Comparison of ENCODE assay signal across 20 cellular contexts in the genomic region with DNA sequence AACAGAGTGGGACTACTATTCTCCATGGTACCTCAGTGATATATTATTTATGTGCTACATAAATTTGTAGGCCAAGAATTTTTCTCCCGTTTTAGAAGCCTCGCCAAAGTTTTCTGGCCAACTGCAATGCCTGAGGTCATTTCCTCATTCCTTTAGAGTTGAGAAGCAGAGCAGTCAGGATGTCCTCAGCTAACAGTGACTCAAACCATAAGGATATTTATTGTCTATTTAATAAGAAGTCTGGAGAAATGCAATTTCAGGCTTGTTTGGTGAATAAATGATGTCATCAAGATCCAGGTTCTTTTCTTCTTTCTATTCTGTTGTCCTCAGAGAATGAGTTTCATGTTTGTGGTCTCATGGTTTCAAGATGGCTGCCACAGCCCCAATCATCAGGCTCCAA.
DNase-seq lines count a peak whose midpoint lies in the region; ATAC-seq, FAIRE-seq and TF ChIP-seq lines count a peak whose summit lies in the region.
"Had no signal": no experiment of that assay in that cellular context is flagged by ENCODE, and none has a peak within 500 bp of the region (broad histone marks: within the 10 kb centered on the region; RNA-seq: fewer than 3 reads in every experiment).

No MANE protein-coding gene starts in this region.

- no peak for ATAC-seq in HG03196 (IDR thresholded peaks at IDR 0.05; ENCODE audit: unreplicated experiment)
- ATAC-seq in HG02798 (IDR thresholded peaks at IDR 0.05; ENCODE audit: poor library complexity, unreplicated experiment) = no peak
- ATAC-seq: effector memory CD8-positive, alpha-beta T cell; WTC11 had no signal

- peak; percentile 76 for DNase-seq in GM03348 (ENCODE audit: low spot score)
- DNase-seq in RCC 7860 (ENCODE audit: low spot score) = peak; percentile 61
- DNase-seq in epithelial cell of esophagus (ENCODE audit: low read depth) = peak; percentile 71
- peak; percentile 85 for DNase-seq in pulmonary artery endothelial cell (ENCODE audit: low read depth, low spot score)
- DNase-seq in NCI-H187 (lab: John Stamatoyannopoulos, UW) = no peak
- DNase-seq in GM12892 (ENCODE audit: insufficient read length) = no peak
- DNase-seq: activated effector memory CD4-positive, alpha-beta T cell treated with anti-CD3 and anti-CD28 coated beads, Interleukin-2, amount 50 U/mL, for 16 hours; CD4-positive, CD25-positive, alpha-beta regulatory T cell; effector memory CD8-positive, alpha-beta T cell; glutamatergic neuron; KBM-7; NCI-H146; NCI-H524 treated with DMSO at 0.1 percent for 48 hours; SW 1271; testis had no signal

- H3K4me3 ChIP-seq in epithelial cell of esophagus (ENCODE audit: low read length) = no peak overlapping the region
- H3K4me3 ChIP-seq: testis had no signal

- no peak for TF ChIP-seq CTCF in epithelial cell of esophagus (IDR thresholded peaks at IDR 0.05; ENCODE audit: insufficient read depth, low read depth, low read length, missing control alignments)

- TF ChIP-seq POLR2A in GM12892 (IDR thresholded peaks at IDR 0.05; ENCODE audit: low read depth, low read length) = no peak

- FAIRE-seq in RCC 7860 (lab: Jason Lieb, UNC) = no peak
- no peak for FAIRE-seq in GM12892 (lab: Jason Lieb, UNC)
- FAIRE-seq: H1, islet of Langerhans had no signal

Comparison
In these comparisons a context has a peak if more than half of its experiments do, and no peak if none do; other contexts are left out.
1. DNase-seq: peak in GM03348 (single experiment), RCC 7860 (single experiment), epithelial cell of esophagus (single experiment) and pulmonary artery endothelial cell (single experiment); none in NCI-H187 (0 of 2) and GM12892 (single experiment).